In genomic region chr6:117481278-117481925, GRCh38 we compare ENCODE assay signal across 8 cellular contexts. TPM values are rescaled to one million over a fixed set of nuclear protein-coding genes. Genes with fewer than 3 reads are reported as not detected.
DNase-seq lines count a peak whose midpoint lies in the region; ATAC-seq and TF ChIP-seq lines count a peak whose summit lies in the region.

No MANE protein-coding gene starts in this region.

- peak overlapping the region; percentile 91 for H3K4me3 Mint-ChIP-seq in T-helper 17 cell

- H3K36me3 Mint-ChIP-seq in T-helper 17 cell (ENCODE audit: low read depth), result peaks cover 2% of the 10 kb centered on the region

- peak overlapping the region; percentile 21 for H3K27ac Mint-ChIP-seq in T-helper 17 cell

- no peak for TF ChIP-seq POLR2A in erythroblast (IDR thresholded peaks at IDR 0.05; ENCODE audit: low read length)
- TF ChIP-seq POLR2A in sigmoid colon (IDR thresholded peaks at IDR 0.05), result no peak
- no peak for TF ChIP-seq POLR2A in testis (IDR thresholded peaks at IDR 0.05)

- H3K4me3 ChIP-seq in GM12865 (ENCODE audit: low read depth, low read length) (no peak overlapping the region; the same call in 1 of the 2 replicates), sigmoid colon (peak overlapping the region in 1 of 4 donors; percentile 76), testis (peak overlapping the region in 1 of 2 donors; percentile 75)

- H3K27ac ChIP-seq in sigmoid colon (peak overlapping the region; percentile 81 to 88 (median 84)), testis (no peak overlapping the region)

- intact Hi-C loops in sigmoid colon (cut with DNase I), result loop anchor here (5.0 to 10.0 kb wide), 2 partner anchors 66 to 123 kb away; partner anchors contain the start of gene GOPC
- intact Hi-C loops in testis (cut with DNase I; ENCODE audit: low total_unique reads), result no loop called here

- H3K36me3 ChIP-seq in sigmoid colon, result no peaks in the 10 kb centered on the region
- H3K36me3 ChIP-seq in testis (ENCODE audit: low read depth, missing control alignments), result no peaks in the 10 kb centered on the region

- H3K4me1 ChIP-seq in sigmoid colon, result peaks cover 0 to 23% (median 14%) of the 10 kb centered on the region in 4 donors
- peaks cover 13% of the 10 kb centered on the region for H3K4me1 ChIP-seq in testis

- H3K9me3 ChIP-seq in T-helper 17 cell (ENCODE audit: control insufficient read depth, low read length, poor library complexity, severe bottlenecking) (no peaks in the 10 kb centered on the region), sigmoid colon (no peaks in the 10 kb centered on the region), testis (no peaks in the 10 kb centered on the region)

- no peak for TF ChIP-seq EP300 in sigmoid colon (IDR thresholded peaks at IDR 0.05)

- peaks cover 17% of the 10 kb centered on the region for H3K4me1 Mint-ChIP-seq in T-helper 17 cell

- TF ChIP-seq CTCF in GM12865 (IDR thresholded peaks at IDR 0.05; ENCODE audit: insufficient read depth, low read depth, low read length, missing control alignments) (no peak), sigmoid colon (IDR thresholded peaks at IDR 0.05) (no peak), testis (IDR thresholded peaks at IDR 0.05) (no peak), GM13977 (IDR thresholded peaks at IDR 0.05; ENCODE audit: extremely low read depth, insufficient read depth, missing control alignments) (no peak)

- peaks cover 52% of the 10 kb centered on the region for H3K27me3 Mint-ChIP-seq in T-helper 17 cell

- in situ Hi-C loops in GM13977 (cut with MboI; ENCODE audit: low pct_unique_long_range_greater_than_20kb, low sequenced_read_pairs, unreplicated experiment), result no loop called here

- WGBS in sigmoid colon, 2 donors, result 13 to 22% methylated on average over 22 of the region's 22 CpGs
- 32 to 36% methylated on average over 22 of the region's 22 CpGs for WGBS in testis, 2 donors

- ATAC-seq in T-helper 17 cell, result peak; percentile 27
- ATAC-seq in HG03108 (IDR thresholded peaks at IDR 0.05; ENCODE audit: unreplicated experiment), result no peak
- ATAC-seq in GM18867 (IDR thresholded peaks at IDR 0.05; ENCODE audit: unreplicated experiment), result no peak

- H3K27me3 ChIP-seq in sigmoid colon, result no peaks in the 10 kb centered on the region
- H3K27me3 ChIP-seq in testis, result no peaks in the 10 kb centered on the region

- DNase-seq in GM12865 (ENCODE audit: low read depth) (peak; percentile 26), T-helper 17 cell (peak in 1 of 3 donors; percentile 4), erythroblast (lab: John Stamatoyannopoulos, UW) (peak; percentile 12 to 16), sigmoid colon (no peak), testis (no peak), GM13977 (ENCODE audit: low spot score) (no peak)

RNA-seq across cellular contexts. Expression of gene DCBLD1, which starts 1.1 kb away (rescaled TPM):
- 1 to 10 TPM; 1.4 to 1.8 TPM for total RNA-seq in T-helper 17 cell
- 10 to 100 TPM in 2 of 4 donors, 1 to 10 TPM in 2; 5.8 to 16.3 (median 9.7) TPM for total RNA-seq in sigmoid colon
- polyA plus RNA-seq in sigmoid colon, result 1 to 10 TPM; 2.3 to 6.8 (median 4.2) TPM
- total RNA-seq in testis, result 10 to 100 TPM; 16.7 to 22.2 TPM
- 16.6 TPM for polyA plus RNA-seq in testis (ENCODE audit: insufficient read depth, low read depth, low replicate concordance)

RNA-seq across cellular contexts. Expression of gene ROS1, which starts 55.7 kb away (rescaled TPM):
- not detected for total RNA-seq in T-helper 17 cell
- not detected for total RNA-seq in sigmoid colon
- under 1 TPM in 1 of 3 donors, not detected in 2; 0.07 TPM for polyA plus RNA-seq in sigmoid colon
- total RNA-seq in testis, result 1 to 10 TPM; 1.1 to 1.3 TPM
- 0.58 TPM for polyA plus RNA-seq in testis (ENCODE audit: insufficient read depth, low read depth, low replicate concordance)

Comparison
In these comparisons a context has a peak if more than half of its experiments do, and no peak if none do; other contexts are left out.
1. DNase-seq: peak in GM12865 (single experiment) and erythroblast (2 of 2); none in sigmoid colon (single experiment), testis (single experiment) and GM13977 (single experiment).
2. H3K27ac ChIP-seq: peak in sigmoid colon (4 of 4); none in testis (0 of 2).